Comparison of ENCODE assay signal across 10 cellular contexts in the genomic region with DNA sequence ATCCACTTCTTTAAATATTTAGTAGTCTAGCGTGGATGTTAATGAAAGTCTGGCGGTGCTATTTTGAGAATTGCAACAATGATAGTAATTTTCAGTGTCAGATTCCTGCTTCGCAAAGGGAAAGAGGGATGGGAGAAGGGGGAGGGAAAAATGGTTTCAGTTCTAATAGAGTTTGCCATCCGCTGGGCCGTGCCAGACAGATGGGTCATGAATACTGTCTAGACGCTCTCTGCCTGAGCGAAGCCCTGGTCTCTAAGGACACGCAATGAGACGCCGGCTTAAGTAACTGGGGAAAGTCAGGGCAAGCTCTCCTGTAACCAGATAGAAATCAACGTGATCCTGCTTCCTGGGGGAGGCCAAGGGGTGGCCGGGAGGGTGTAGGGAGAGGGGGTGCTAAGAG.
A peak's percentile ranks its signal among the peaks of the same experiment; 100 is the strongest.
DNase-seq lines count a peak whose midpoint lies in the region; ATAC-seq and TF ChIP-seq lines count a peak whose summit lies in the region.
"Had no signal": no experiment of that assay in that cellular context is flagged by ENCODE, and none has a peak within 500 bp of the region (broad histone marks: within the 10 kb centered on the region; RNA-seq: fewer than 3 reads in every experiment).

No MANE protein-coding gene starts in this region.

- H3K27me3 ChIP-seq in RWPE2 (ENCODE audit: insufficient read depth, poor library complexity, severe bottlenecking) (no peaks in the 10 kb centered on the region), hepatocyte (peaks cover 6% of the 10 kb centered on the region)
- H3K27me3 ChIP-seq: cardiac muscle cell had no signal

- no peaks in the 10 kb centered on the region for H3K79me2 ChIP-seq in hepatocyte

- H3K9me3 ChIP-seq in RWPE2 (ENCODE audit: severe bottlenecking): no peaks in the 10 kb centered on the region
- no peaks in the 10 kb centered on the region for H3K9me3 ChIP-seq in hepatocyte (ENCODE audit: low read depth)

- peak overlapping the region; percentile 77 for H3K27ac Mint-ChIP-seq in stimulated activated memory B cell treated with anti-CD40 and anti-IgM and Interleukin-4, amounts not matched to agents 10 μg/mL and 1 μg/mL and 100 μg/mL, for 72 hours
- H3K27ac Mint-ChIP-seq in natural killer cell: no peak overlapping the region

- ATAC-seq in RWPE2 (ENCODE audit: low read depth) (peak; percentile 64; the same call in 2 of the 3 replicates), HG02571 (IDR thresholded peaks at IDR 0.05; ENCODE audit: unreplicated experiment) (no peak), natural killer cell (no peak)
- peak; percentile 80 for ATAC-seq in stimulated activated memory B cell treated with anti-CD40 and anti-IgM and Interleukin-4, amounts not matched to agents 10 μg/mL and 1 μg/mL and 100 μg/mL, for 72 hours

- peak overlapping the region; percentile 71 for H3K4me2 ChIP-seq in hepatocyte

- peaks cover 4% of the 10 kb centered on the region for H3K4me1 ChIP-seq in RWPE2 (ENCODE audit: insufficient read depth, poor library complexity, severe bottlenecking)
- peaks cover 17% of the 10 kb centered on the region for H3K4me1 ChIP-seq in hepatocyte (ENCODE audit: insufficient read depth)

- H3K36me3 Mint-ChIP-seq in stimulated activated memory B cell treated with anti-CD40 and anti-IgM and Interleukin-4, amounts not matched to agents 10 μg/mL and 1 μg/mL and 100 μg/mL, for 72 hours: no peaks in the 10 kb centered on the region
- H3K36me3 Mint-ChIP-seq in natural killer cell: no peaks in the 10 kb centered on the region

- H3K4me1 Mint-ChIP-seq in stimulated activated memory B cell treated with anti-CD40 and anti-IgM and Interleukin-4, amounts not matched to agents 10 μg/mL and 1 μg/mL and 100 μg/mL, for 72 hours: peaks cover 13% of the 10 kb centered on the region
- peaks cover 0 to 15% of the 10 kb centered on the region in 2 donors for H3K4me1 Mint-ChIP-seq in natural killer cell

- no peaks in the 10 kb centered on the region for H4K20me1 ChIP-seq in hepatocyte (ENCODE audit: insufficient read depth, poor library complexity, severe bottlenecking)

- peaks cover 50% of the 10 kb centered on the region for H3K27me3 Mint-ChIP-seq in stimulated activated memory B cell treated with anti-CD40 and anti-IgM and Interleukin-4, amounts not matched to agents 10 μg/mL and 1 μg/mL and 100 μg/mL, for 72 hours
- peaks cover 0 to 4% of the 10 kb centered on the region in 2 donors for H3K27me3 Mint-ChIP-seq in natural killer cell (ENCODE audit: low read depth in 2 of 2)

- no peak overlapping the region for H3K4me3 ChIP-seq in RWPE2 (ENCODE audit: severe bottlenecking)
- H3K4me3 ChIP-seq in hepatocyte: no peak overlapping the region
- H3K4me3 ChIP-seq: cardiac muscle cell had no signal

- H2AFZ ChIP-seq in hepatocyte: peak overlapping the region; percentile 3

- intact Hi-C loops in natural killer cell (cut with micrococcal nuclease): no loop called here

- H3K36me3 ChIP-seq in RWPE2 (ENCODE audit: low read depth) (no peaks in the 10 kb centered on the region), hepatocyte (replicated peaks; ENCODE audit: insufficient read depth, low read depth) (no peaks in the 10 kb centered on the region)
- H3K36me3 ChIP-seq: cardiac muscle cell had no signal

- H3K27ac ChIP-seq in RWPE2 (ENCODE audit: poor library complexity, severe bottlenecking) (no peak overlapping the region), hepatocyte (peak overlapping the region; percentile 71)
- H3K27ac ChIP-seq: 22Rv1, cardiac muscle cell had no signal

- peak overlapping the region; percentile 63 for H3K4me3 Mint-ChIP-seq in stimulated activated memory B cell treated with anti-CD40 and anti-IgM and Interleukin-4, amounts not matched to agents 10 μg/mL and 1 μg/mL and 100 μg/mL, for 72 hours
- no peak overlapping the region for H3K4me3 Mint-ChIP-seq in natural killer cell

- 17% methylated on average over 12 of the region's 12 CpGs for WGBS in hepatocyte (ENCODE audit: low lambda C conversion rate, missing lambda C conversion rate)

- no peaks in the 10 kb centered on the region for H3K9me3 Mint-ChIP-seq in stimulated activated memory B cell treated with anti-CD40 and anti-IgM and Interleukin-4, amounts not matched to agents 10 μg/mL and 1 μg/mL and 100 μg/mL, for 72 hours
- no peaks in the 10 kb centered on the region for H3K9me3 Mint-ChIP-seq in natural killer cell

- H3K9me2 ChIP-seq in hepatocyte (replicated peaks; ENCODE audit: insufficient read depth): no peaks in the 10 kb centered on the region

- DNase-seq in DMS153 treated with DMSO at 0.1 percent for 48 hours (lab: John Stamatoyannopoulos, UW; ENCODE audit: unreplicated experiment): peak; percentile 25
- no peak for DNase-seq in DMS153 (lab: John Stamatoyannopoulos, UW)
- no peak for DNase-seq in RWPE2 (ENCODE audit: low spot score)
- peak; percentile 77 for DNase-seq in hepatocyte (ENCODE audit: low spot score)
- no peak for DNase-seq in cerebellum (ENCODE audit: low spot score)
- no peak for DNase-seq in natural killer cell

- TF ChIP-seq CTCF in RWPE2 (IDR thresholded peaks at IDR 0.05; ENCODE audit: poor library complexity, severe bottlenecking): no peak
- no peak for TF ChIP-seq CTCF in hepatocyte (IDR thresholded peaks at IDR 0.05; ENCODE audit: poor library complexity)
- TF ChIP-seq CTCF in natural killer cell (IDR thresholded peaks at IDR 0.05): no peak

Comparison
In these comparisons a context has a peak if more than half of its experiments do, and no peak if none do; other contexts are left out.
1. DNase-seq: peak in DMS153 treated with DMSO at 0.1 percent for 48 hours (single experiment) and hepatocyte (single experiment); none in DMS153 (single experiment), RWPE2 (single experiment), cerebellum (single experiment) and natural killer cell (single experiment).
2. ATAC-seq: peak in RWPE2 (single experiment) and stimulated activated memory B cell treated with anti-CD40 and anti-IgM and Interleukin-4, amounts not matched to agents 10 μg/mL and 1 μg/mL and 100 μg/mL, for 72 hours (single experiment); none in HG02571 (single experiment) and natural killer cell (0 of 3).